ENCODE assay signal across 14 cellular contexts in genomic region chr18:8435376-8435775, GRCh38.
A peak's percentile ranks its signal among the peaks of the same experiment; 100 is the strongest.
DNase-seq lines count a peak whose midpoint lies in the region; ATAC-seq lines count a peak whose summit lies in the region.
"Had no signal": no experiment of that assay in that cellular context is flagged by ENCODE, and none has a peak within 500 bp of the region (broad histone marks: within the 10 kb centered on the region; RNA-seq: fewer than 3 reads in every experiment).

No MANE protein-coding gene starts in this region.

- peak; percentile 55 for DNase-seq in NCI-H82 (lab: John Stamatoyannopoulos, UW)
- DNase-seq in NCI-H82 treated with DMSO at 0.1 percent for 48 hours (lab: John Stamatoyannopoulos, UW; ENCODE audit: unreplicated experiment) = no peak
- peak; percentile 34 for DNase-seq in NCI-H524 treated with DMSO at 0.1 percent for 48 hours (lab: John Stamatoyannopoulos, UW)
- DNase-seq in left kidney (ENCODE audit: low read depth, low spot score) = peak; percentile 9
- DNase-seq in amniotic stem cell (lab: John Stamatoyannopoulos, UW) = no peak
- no peak for DNase-seq in activated gamma-delta T cell (lab: John Stamatoyannopoulos, UW)
- DNase-seq: ACHN; Calu3; CD4-positive, CD25-positive, alpha-beta regulatory T cell; DMS153; GF-D8; HCEC 1CT; HFFc6 had no signal

- no peak for ATAC-seq in HG02981 (IDR thresholded peaks at IDR 0.05; ENCODE audit: unreplicated experiment)

Comparison
In these comparisons a context has a peak if more than half of its experiments do, and no peak if none do; other contexts are left out.
1. DNase-seq: peak in NCI-H82 (single experiment), NCI-H524 treated with DMSO at 0.1 percent for 48 hours (single experiment) and left kidney (single experiment); none in NCI-H82 treated with DMSO at 0.1 percent for 48 hours (single experiment), amniotic stem cell (single experiment) and activated gamma-delta T cell (single experiment).